In the genomic region with DNA sequence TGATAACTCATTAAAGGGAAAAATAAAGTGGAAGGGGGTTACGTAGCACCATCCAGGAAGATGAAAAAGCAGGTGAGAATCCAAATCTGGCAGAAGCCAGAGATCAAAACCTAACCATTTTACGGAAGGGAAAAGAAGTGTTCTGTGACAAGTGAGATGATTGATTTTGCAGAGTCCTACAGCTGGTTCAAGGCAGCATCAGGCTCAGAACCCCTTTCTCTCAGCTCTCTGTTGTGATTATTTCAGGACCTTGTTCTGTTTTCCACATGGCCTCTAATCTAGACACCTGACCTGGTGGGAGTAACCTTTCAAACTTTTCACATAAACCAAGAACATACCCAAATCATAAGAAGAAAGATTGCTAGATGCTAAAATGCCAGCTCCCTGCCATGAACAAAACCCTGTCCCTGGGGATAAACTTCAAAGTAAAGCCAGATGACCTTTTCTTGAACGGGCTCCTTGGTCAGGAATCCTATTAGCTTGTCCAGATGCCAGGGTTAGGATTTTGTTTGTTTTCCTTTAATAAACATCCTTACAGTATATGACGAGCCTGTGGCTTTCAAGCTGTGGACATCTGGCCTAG, we compare ENCODE assay signal across 9 cellular contexts. TPM values are rescaled to one million over a fixed set of nuclear protein-coding genes. Genes with fewer than 3 reads are reported as not detected.
DNase-seq lines count a peak whose midpoint lies in the region; ATAC-seq, FAIRE-seq and TF ChIP-seq lines count a peak whose summit lies in the region.
"Had no signal": no experiment of that assay in that cellular context is flagged by ENCODE, and none has a peak within 500 bp of the region (broad histone marks: within the 10 kb centered on the region; RNA-seq: fewer than 3 reads in every experiment).

No MANE protein-coding gene starts in this region.

- H3K27ac Mint-ChIP-seq in activated T-helper 1 cell treated with anti-CD3 and anti-CD28 coated beads, Interleukin-12 subunit alpha, Interleukin-12 subunit beta, Interleukin-2, Interleukin-4 antibody, amounts not matched to agents 30 ng/mL and 10 ng/mL and 1 ng/mL, durations not matched to agents 14 hours and 24 hours and 36 hours: peak overlapping the region; percentile 97
- H3K27ac Mint-ChIP-seq in type B pancreatic cell: peak overlapping the region; percentile 98

- FAIRE-seq in GM12891 (lab: Jason Lieb, UNC): no peak

- intact Hi-C loops in left ventricle myocardium inferior (cut with micrococcal nuclease): no loop called here
- intact Hi-C loops in left ventricle myocardium superior (cut with micrococcal nuclease): no loop called here
- intact Hi-C loops in activated T-helper 1 cell treated with anti-CD3 and anti-CD28 coated beads, Interleukin-12 subunit alpha, Interleukin-12 subunit beta, Interleukin-2, Interleukin-4 antibody, amounts not matched to agents 30 ng/mL and 10 ng/mL and 1 ng/mL, durations not matched to agents 14 hours and 24 hours and 36 hours (cut with micrococcal nuclease): loop anchor here (1.0 to 10.0 kb wide), 6 partner anchors 9 to 491 kb away; no protein-coding TSS in a partner anchor

- peak overlapping the region; percentile 88 for H3K4me3 ChIP-seq in left ventricle myocardium inferior

- H3K27me3 Mint-ChIP-seq in activated T-helper 1 cell treated with anti-CD3 and anti-CD28 coated beads, Interleukin-12 subunit alpha, Interleukin-12 subunit beta, Interleukin-2, Interleukin-4 antibody, amounts not matched to agents 30 ng/mL and 10 ng/mL and 1 ng/mL, durations not matched to agents 14 hours and 24 hours and 36 hours (ENCODE audit: insufficient read depth): no peaks in the 10 kb centered on the region
- H3K27me3 Mint-ChIP-seq in type B pancreatic cell: peaks cover 25% of the 10 kb centered on the region

- H3K36me3 ChIP-seq in left ventricle myocardium inferior: peaks cover 10% of the 10 kb centered on the region

- peaks cover 100% of the 10 kb centered on the region for H3K4me1 ChIP-seq in left ventricle myocardium inferior

- H3K9me3 ChIP-seq in left ventricle myocardium inferior (replicated peaks): no peaks in the 10 kb centered on the region

- H3K4me1 Mint-ChIP-seq in activated T-helper 1 cell treated with anti-CD3 and anti-CD28 coated beads, Interleukin-12 subunit alpha, Interleukin-12 subunit beta, Interleukin-2, Interleukin-4 antibody, amounts not matched to agents 30 ng/mL and 10 ng/mL and 1 ng/mL, durations not matched to agents 14 hours and 24 hours and 36 hours (ENCODE audit: low read depth): peaks cover 91% of the 10 kb centered on the region
- H3K4me1 Mint-ChIP-seq in type B pancreatic cell (ENCODE audit: unreplicated experiment): peaks cover 51% of the 10 kb centered on the region

- DNase-seq in left ventricle myocardium inferior (no peak), left ventricle myocardium superior (no peak), type B pancreatic cell (ENCODE audit: extremely low spot score, unreplicated experiment) (no peak), GM12891 (ENCODE audit: insufficient read length, low spot score) (no peak), T1000 (lab: John Stamatoyannopoulos, UW) (no peak)
- DNase-seq in activated T-helper 1 cell treated with anti-CD3 and anti-CD28 coated beads, Interleukin-12 subunit alpha, Interleukin-12 subunit beta, Interleukin-2, Interleukin-4 antibody, amounts not matched to agents 30 ng/mL and 10 ng/mL and 1 ng/mL, durations not matched to agents 14 hours and 24 hours and 36 hours (ENCODE audit: low spot score): no peak
- DNase-seq: DMS53 had no signal

- TF ChIP-seq POLR2A in GM12891 (IDR thresholded peaks at IDR 0.05; ENCODE audit: low read depth, low read length): no peak

- ATAC-seq in left ventricle myocardium superior (no peak), HG02588 (IDR thresholded peaks at IDR 0.05; ENCODE audit: unreplicated experiment) (no peak)

- TF ChIP-seq CTCF in left ventricle myocardium inferior (IDR thresholded peaks at IDR 0.05; ENCODE audit: borderline replicate concordance) (no peak), type B pancreatic cell (conservative IDR thresholded peaks at IDR 0.05) (no peak)

- H3K4me3 Mint-ChIP-seq in activated T-helper 1 cell treated with anti-CD3 and anti-CD28 coated beads, Interleukin-12 subunit alpha, Interleukin-12 subunit beta, Interleukin-2, Interleukin-4 antibody, amounts not matched to agents 30 ng/mL and 10 ng/mL and 1 ng/mL, durations not matched to agents 14 hours and 24 hours and 36 hours: peak overlapping the region; percentile 100
- peak overlapping the region; percentile 72 for H3K4me3 Mint-ChIP-seq in type B pancreatic cell

- H3K27ac ChIP-seq in left ventricle myocardium inferior (replicated peaks) (peak overlapping the region; percentile 97), layer of hippocampus (ENCODE audit: low read depth, low read length) (peak overlapping the region; percentile 5)

- peaks cover 97% of the 10 kb centered on the region for H3K36me3 Mint-ChIP-seq in activated T-helper 1 cell treated with anti-CD3 and anti-CD28 coated beads, Interleukin-12 subunit alpha, Interleukin-12 subunit beta, Interleukin-2, Interleukin-4 antibody, amounts not matched to agents 30 ng/mL and 10 ng/mL and 1 ng/mL, durations not matched to agents 14 hours and 24 hours and 36 hours (ENCODE audit: low read depth)
- H3K36me3 Mint-ChIP-seq in type B pancreatic cell: peaks cover 21% of the 10 kb centered on the region

- H3K27me3 ChIP-seq in left ventricle myocardium inferior (ENCODE audit: low read depth) (no peaks in the 10 kb centered on the region), layer of hippocampus (ENCODE audit: control insufficient read depth, insufficient read depth, low read length) (no peaks in the 10 kb centered on the region)

- H3K9me3 Mint-ChIP-seq in activated T-helper 1 cell treated with anti-CD3 and anti-CD28 coated beads, Interleukin-12 subunit alpha, Interleukin-12 subunit beta, Interleukin-2, Interleukin-4 antibody, amounts not matched to agents 30 ng/mL and 10 ng/mL and 1 ng/mL, durations not matched to agents 14 hours and 24 hours and 36 hours: no peaks in the 10 kb centered on the region
- H3K9me3 Mint-ChIP-seq in type B pancreatic cell: no peaks in the 10 kb centered on the region

TF ChIP-seq in GM12891, 5 proteins besides CTCF, POLR2A, EP300 and RAD21:
- TF ChIP-seq POLR2AphosphoS5 (IDR thresholded peaks at IDR 0.05; ENCODE audit: low read depth, low read length) (no peak), SPI1 (IDR thresholded peaks at IDR 0.05; ENCODE audit: low read depth, low read length) (no peak), PAX5 (IDR thresholded peaks at IDR 0.05; ENCODE audit: insufficient read depth, low read length, severe bottlenecking) (no peak), POU2F2 (IDR thresholded peaks at IDR 0.05; ENCODE audit: low read depth, low read length) (no peak), TAF1 (IDR thresholded peaks at IDR 0.05; ENCODE audit: low read depth, low read length) (no peak)

RNA-seq across cellular contexts. Expression of a gene that starts 5.9 kb away (rescaled TPM):
- total RNA-seq in left ventricle myocardium inferior: 15.0 TPM
- 7.1 TPM for total RNA-seq in left ventricle myocardium superior
- 140 and 141 TPM in 2 replicates for total RNA-seq in activated T-helper 1 cell treated with anti-CD3 and anti-CD28 coated beads, Interleukin-12 subunit alpha, Interleukin-12 subunit beta, Interleukin-2, Interleukin-4 antibody, amounts not matched to agents 30 ng/mL and 10 ng/mL and 1 ng/mL, durations not matched to agents 14 hours and 24 hours and 36 hours
- 16.3 and 61.6 TPM in 2 replicates for total RNA-seq in type B pancreatic cell (ENCODE audit: low replicate concordance)
- polyA plus RNA-seq in GM12891 (2012; ENCODE audit: low read depth, missing spikeins): 60.6 TPM
